1 cellular context compared by ENCODE assay signal in the genomic region with DNA sequence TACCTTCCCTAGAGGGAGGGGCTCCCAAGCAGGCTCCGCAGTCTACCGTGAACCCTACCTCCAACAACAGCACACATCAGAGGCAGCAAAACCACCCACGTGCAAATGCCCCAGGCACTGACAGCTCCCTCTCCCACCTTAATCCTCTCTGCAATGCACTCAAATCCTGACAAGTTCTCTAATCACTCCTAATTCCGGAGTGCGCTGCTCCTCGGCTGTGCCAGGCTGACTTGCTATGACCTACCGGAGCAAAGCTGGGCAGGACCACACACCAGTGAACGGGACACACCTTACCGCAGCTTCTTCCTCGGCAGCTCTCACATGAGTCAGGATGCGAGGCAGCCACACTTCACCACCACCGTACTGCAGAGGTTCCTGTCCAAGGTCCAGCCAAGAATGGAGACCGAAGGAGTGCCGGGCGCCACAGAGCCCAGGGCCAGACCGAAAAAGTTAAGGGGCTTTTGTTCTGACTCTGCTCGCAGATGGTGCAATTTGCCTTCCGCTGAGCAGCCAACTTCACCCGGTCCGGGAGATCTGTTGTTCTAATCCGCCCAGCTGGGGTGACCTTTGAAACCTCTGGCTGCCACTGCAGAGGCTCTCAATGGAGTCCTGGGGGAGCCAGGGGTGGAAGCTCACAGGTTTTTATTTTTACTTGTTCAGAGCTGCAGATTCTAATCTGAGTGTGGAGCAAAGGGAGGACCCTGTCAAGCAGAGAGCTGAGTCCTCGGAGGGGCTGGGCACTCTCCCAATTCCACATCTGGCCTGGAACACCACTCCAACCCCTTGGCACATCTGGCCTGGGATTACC.
TF ChIP-seq lines count a peak whose summit lies in the region.

No MANE protein-coding gene starts in this region.

TF ChIP-seq in HEK293, 187 proteins besides CTCF, POLR2A, EP300 and RAD21 (continued from another document):
- peak; percentile 37; the same call in 1 of the 2 replicates for TF ChIP-seq ZFHX2 (tag by site-specific recombination; conservative IDR thresholded peaks at IDR 0.05)
- TF ChIP-seq EGR2 (tag by site-specific recombination; IDR thresholded peaks at IDR 0.05; ENCODE audit: low read depth), result 0 out of 2 replicates have a peak, but pooled peaks have one; percentile 22
- TF ChIP-seq ZNF777 (tag by site-specific recombination; IDR thresholded peaks at IDR 0.05; ENCODE audit: borderline replicate concordance), result no peak
- TF ChIP-seq ZNF18 (tag by site-specific recombination; IDR thresholded peaks at IDR 0.05), result no peak
- no peak for TF ChIP-seq ZFP3 (tag by site-specific recombination; IDR thresholded peaks at IDR 0.05; ENCODE audit: low read depth)
- TF ChIP-seq OSR2 (tag by site-specific recombination; IDR thresholded peaks at IDR 0.05), result no peak
- no peak for TF ChIP-seq ZNF138 (tag by site-specific recombination; IDR thresholded peaks at IDR 0.05; ENCODE audit: borderline replicate concordance)
TF ChIP-seq in HEK293: peak in this region for 2.
